ENCODE assay signal across 31 cellular contexts in genomic region chr10:97682042-97682441, GRCh38. TPM values are rescaled to one million over a fixed set of nuclear protein-coding genes. Genes with fewer than 3 reads are reported as not detected.
DNase-seq lines count a peak whose midpoint lies in the region; ATAC-seq and TF ChIP-seq lines count a peak whose summit lies in the region.
"Had no signal": no experiment of that assay in that cellular context is flagged by ENCODE, and none has a peak within 500 bp of the region (broad histone marks: within the 10 kb centered on the region; RNA-seq: fewer than 3 reads in every experiment).

No MANE protein-coding gene starts in this region.

- H3K79me2 ChIP-seq in hepatocyte = peaks cover 58% of the 10 kb centered on the region

- peak overlapping the region; percentile 10 for H3K9ac ChIP-seq in rectal smooth muscle tissue (ENCODE audit: low read length)
- H3K9ac ChIP-seq: SK-N-SH had no signal

- H3K9me3 ChIP-seq in hepatocyte (ENCODE audit: low read depth) = no peaks in the 10 kb centered on the region
- H3K9me3 ChIP-seq: ascending aorta, SK-N-SH, thyroid gland had no signal

- peak; percentile 3 for DNase-seq in NCI-H82 (lab: John Stamatoyannopoulos, UW)
- no peak for DNase-seq in NCI-H82 treated with DMSO at 0.1 percent for 48 hours (lab: John Stamatoyannopoulos, UW; ENCODE audit: unreplicated experiment)
- peak; percentile 53 for DNase-seq in hepatocyte (ENCODE audit: low spot score)
- DNase-seq in cortex of kidney (lab: John Stamatoyannopoulos, UW) = no peak
- no peak for DNase-seq in T-cell
- DNase-seq in activated naive CD4-positive, alpha-beta T cell treated with Interleukin-2 at 50 U/mL for 16 hours = no peak
- DNase-seq in CD14-positive monocyte (ENCODE audit: low spot score) = no peak
- DNase-seq: activated B cell treated with CpG ODN at 0.5 μM for 24 hours; activated CD4-positive, alpha-beta T cell treated with anti-CD3 and anti-CD28 coated beads, Interleukin-2, amount 50 U/mL, for 1 hour; activated gamma-delta T cell; activated T-cell treated with anti-CD3 and anti-CD28 coated beads, Interleukin-2, amount 50 U/mL, for 24 hours; CD4-positive, CD25-positive, alpha-beta regulatory T cell; effector memory CD8-positive, alpha-beta T cell; erythroblast; GM23248; left ventricle myocardium superior; NCI-H1048; NCI-H1694; NCI-H446 treated with DMSO at 0.1 percent for 48 hours; NCI-H774; RPMI8226; SK-N-SH; stimulated activated naive CD4-positive, alpha-beta T cell treated with Interleukin-2 at 50 U/mL for 16 hours; thyroid gland had no signal

- H2AFZ ChIP-seq in hepatocyte = no peak overlapping the region
- H2AFZ ChIP-seq: GM23248 had no signal

- H3K27ac Mint-ChIP-seq in T-cell (no peak overlapping the region), CD14-positive monocyte (no peak overlapping the region)
- H3K27ac Mint-ChIP-seq: activated B cell treated with CpG ODN at 0.5 μM for 24 hours; activated T-cell treated with anti-CD3 and anti-CD28 coated beads, Interleukin-2, amount 50 U/mL, for 24 hours; effector memory CD8-positive, alpha-beta T cell; nephron; T-helper 1 cell treated with Interleukin-12 subunit alpha and Interleukin-12 subunit beta and Interleukin-4 antibody, amounts not matched to agents 30 μg/mL and 1 μg/mL, for 36 hours had no signal

- H3K36me3 Mint-ChIP-seq in T-cell (no peaks in the 10 kb centered on the region), CD14-positive monocyte (peaks cover 4 to 13% of the 10 kb centered on the region in 2 donors)
- H3K36me3 Mint-ChIP-seq: CD4-positive, CD25-positive, alpha-beta regulatory T cell had no signal

- H3K4me3 Mint-ChIP-seq in T-cell (no peak overlapping the region), CD14-positive monocyte (peak overlapping the region in 1 of 2 donors; percentile 41)
- H3K4me3 Mint-ChIP-seq: activated B cell treated with CpG ODN at 0.5 μM for 24 hours; activated T-cell treated with anti-CD3 and anti-CD28 coated beads, Interleukin-2, amount 50 U/mL, for 24 hours; CD4-positive, CD25-positive, alpha-beta regulatory T cell; effector memory CD8-positive, alpha-beta T cell; nephron; T-helper 1 cell treated with Interleukin-12 subunit alpha and Interleukin-12 subunit beta and Interleukin-4 antibody, amounts not matched to agents 30 μg/mL and 1 μg/mL, for 36 hours had no signal

- H3K27ac ChIP-seq in hepatocyte = peak overlapping the region; percentile 89
- H3K27ac ChIP-seq in rectal smooth muscle tissue (ENCODE audit: low read depth, low read length) = no peak overlapping the region
- H3K27ac ChIP-seq: 22Rv1, ascending aorta, coronary artery, thyroid gland had no signal

- H3K4me1 Mint-ChIP-seq in T-cell = peaks cover 8 to 23% (median 13%) of the 10 kb centered on the region in 3 donors
- H3K4me1 Mint-ChIP-seq in CD14-positive monocyte = peaks cover 39% of the 10 kb centered on the region

- H3K4me2 ChIP-seq in hepatocyte = peak overlapping the region; percentile 87
- H3K4me2 ChIP-seq: SK-N-SH had no signal

- POLR2A ChIA-PET in T-cell (lab: Charles Lee) = no interaction called here

- no peaks in the 10 kb centered on the region for H3K9me3 Mint-ChIP-seq in T-cell
- no peaks in the 10 kb centered on the region for H3K9me3 Mint-ChIP-seq in CD14-positive monocyte
- H3K9me3 Mint-ChIP-seq: activated B cell treated with CpG ODN at 0.5 μM for 24 hours; activated T-cell treated with anti-CD3 and anti-CD28 coated beads, Interleukin-2, amount 50 U/mL, for 24 hours; CD4-positive, CD25-positive, alpha-beta regulatory T cell; effector memory CD8-positive, alpha-beta T cell; nephron; T-helper 1 cell treated with Interleukin-12 subunit alpha and Interleukin-12 subunit beta and Interleukin-4 antibody, amounts not matched to agents 30 μg/mL and 1 μg/mL, for 36 hours had no signal

- H3K27me3 Mint-ChIP-seq in T-cell (no peaks in the 10 kb centered on the region), CD14-positive monocyte (ENCODE audit: low read depth in 3 of 3) (peaks cover 0 to 2% (median 1%) of the 10 kb centered on the region in 3 donors)
- H3K27me3 Mint-ChIP-seq: activated B cell treated with CpG ODN at 0.5 μM for 24 hours; activated T-cell treated with anti-CD3 and anti-CD28 coated beads, Interleukin-2, amount 50 U/mL, for 24 hours; CD4-positive, CD25-positive, alpha-beta regulatory T cell; effector memory CD8-positive, alpha-beta T cell had no signal

- TF ChIP-seq CTCF in hepatocyte (IDR thresholded peaks at IDR 0.05; ENCODE audit: poor library complexity) = no peak
- TF ChIP-seq CTCF in CD14-positive monocyte (IDR thresholded peaks at IDR 0.05) = no peak

- H3K27me3 ChIP-seq in hepatocyte = no peaks in the 10 kb centered on the region
- H3K27me3 ChIP-seq in rectal smooth muscle tissue (ENCODE audit: control insufficient read depth, insufficient read depth, low read length) = no peaks in the 10 kb centered on the region
- H3K27me3 ChIP-seq: ascending aorta, thyroid gland had no signal

- H4K20me1 ChIP-seq in hepatocyte (ENCODE audit: insufficient read depth, poor library complexity, severe bottlenecking) = no peaks in the 10 kb centered on the region

- H3K9me2 ChIP-seq in hepatocyte (replicated peaks; ENCODE audit: insufficient read depth) = no peaks in the 10 kb centered on the region
- H3K9me2 ChIP-seq: SK-N-SH had no signal

- H3K36me3 ChIP-seq in hepatocyte (replicated peaks; ENCODE audit: insufficient read depth, low read depth) = no peaks in the 10 kb centered on the region
- H3K36me3 ChIP-seq in rectal smooth muscle tissue (ENCODE audit: control insufficient read depth, insufficient read depth, low read length) = peaks cover 12% of the 10 kb centered on the region

- H3K4me1 ChIP-seq in hepatocyte (ENCODE audit: insufficient read depth) (peaks cover 42% of the 10 kb centered on the region), rectal smooth muscle tissue (ENCODE audit: control insufficient read depth, insufficient read depth, low read length) (peaks cover 14% of the 10 kb centered on the region)

- intact Hi-C loops in CD14-positive monocyte (cut with micrococcal nuclease) = loop anchor here in 1 of 2 donors (10.0 kb wide), 1 partner anchor 937 kb away; no protein-coding TSS in a partner anchor

- CTCF ChIA-PET in T-cell (lab: Charles Lee) = interaction anchor here (0.6 to 1.5 kb wide), 4 partner anchors 13 to 338 kb away, joined by 3 to 7 read pairs (median 3); no protein-coding TSS in a partner anchor

- H3K4me3 ChIP-seq in hepatocyte (no peak overlapping the region), rectal smooth muscle tissue (ENCODE audit: low read length) (no peak overlapping the region)
- H3K4me3 ChIP-seq: ascending aorta, coronary artery, GM23248, thyroid gland had no signal

- WGBS in hepatocyte (ENCODE audit: low lambda C conversion rate, missing lambda C conversion rate) = 66% methylated on average over 4 of the region's 4 CpGs

- no peak for ATAC-seq in T-cell (replicated peaks in 1 of 4)
- ATAC-seq: effector memory CD8-positive, alpha-beta T cell; left ventricle myocardium superior had no signal

RNA-seq across cellular contexts. Expression of gene AVPI1, which starts 5.0 kb away (rescaled TPM):
- total RNA-seq in hepatocyte = 23.8 and 26.4 TPM in 2 replicates
- 28.5 and 34.1 TPM in 2 replicates for polyA plus RNA-seq in hepatocyte
- total RNA-seq in T-cell = 10 to 100 TPM in 1 of 5 donors, 1 to 10 TPM in 4; 2.4 to 10.0 (median 3.6) TPM
- 1 to 10 TPM; 2.0 to 2.9 TPM for polyA plus RNA-seq in CD14-positive monocyte

RNA-seq across cellular contexts. Expression of gene MARVELD1, which starts 31.5 kb away (rescaled TPM):
- total RNA-seq in hepatocyte = 25.4 and 29.5 TPM in 2 replicates
- polyA plus RNA-seq in hepatocyte = 52.5 and 53.1 TPM in 2 replicates
- total RNA-seq in T-cell = 1 to 10 TPM; 1.3 to 2.4 (median 1.5) TPM
- 1 to 10 TPM; 3.7 to 9.2 TPM for polyA plus RNA-seq in CD14-positive monocyte
- polyA plus RNA-seq: CD4-positive, CD25-positive, alpha-beta regulatory T cell had no signal

RNA-seq across cellular contexts. Expression of gene PI4K2A, which starts 41.6 kb away (rescaled TPM):
- total RNA-seq in hepatocyte = 25.9 and 26.5 TPM in 2 replicates
- polyA plus RNA-seq in hepatocyte = 19.6 and 22.4 TPM in 2 replicates
- total RNA-seq in T-cell = 10 to 100 TPM in 4 of 5 donors, 1 to 10 TPM in 1; 9.0 to 23.1 (median 11.0) TPM
- polyA plus RNA-seq in CD14-positive monocyte = 1 to 10 TPM; 5.8 to 6.7 TPM

RNA-seq across cellular contexts. Expression of gene MORN4, which starts 48.7 kb away (rescaled TPM):
- total RNA-seq in hepatocyte = 8.5 and 10.6 TPM in 2 replicates
- polyA plus RNA-seq in hepatocyte = 15.6 and 18.4 TPM in 2 replicates
- total RNA-seq in T-cell = 1 to 10 TPM in 4 of 5 donors, under 1 TPM in 1; 0.84 to 4.4 (median 1.5) TPM
- not detected for polyA plus RNA-seq in CD14-positive monocyte
- total RNA-seq: mononuclear cell had no signal

RNA-seq across cellular contexts. Expression of gene ZFYVE27, which starts 54.9 kb away (rescaled TPM):
- 20.1 and 24.9 TPM in 2 replicates for total RNA-seq in hepatocyte
- polyA plus RNA-seq in hepatocyte = 30.3 and 31.9 TPM in 2 replicates
- 10 to 100 TPM; 57.6 to 68.0 (median 60.0) TPM for total RNA-seq in T-cell
- polyA plus RNA-seq in CD14-positive monocyte = 1 to 10 TPM; 6.2 to 9.7 TPM

Comparison
In these comparisons a context has a peak if more than half of its experiments do, and no peak if none do; other contexts are left out.
1. DNase-seq: peak in NCI-H82 (single experiment) and hepatocyte (single experiment); none in NCI-H82 treated with DMSO at 0.1 percent for 48 hours (single experiment), cortex of kidney (single experiment), T-cell (0 of 34), activated naive CD4-positive, alpha-beta T cell treated with Interleukin-2 at 50 U/mL for 16 hours (single experiment) and CD14-positive monocyte (single experiment).